In the genomic region with DNA sequence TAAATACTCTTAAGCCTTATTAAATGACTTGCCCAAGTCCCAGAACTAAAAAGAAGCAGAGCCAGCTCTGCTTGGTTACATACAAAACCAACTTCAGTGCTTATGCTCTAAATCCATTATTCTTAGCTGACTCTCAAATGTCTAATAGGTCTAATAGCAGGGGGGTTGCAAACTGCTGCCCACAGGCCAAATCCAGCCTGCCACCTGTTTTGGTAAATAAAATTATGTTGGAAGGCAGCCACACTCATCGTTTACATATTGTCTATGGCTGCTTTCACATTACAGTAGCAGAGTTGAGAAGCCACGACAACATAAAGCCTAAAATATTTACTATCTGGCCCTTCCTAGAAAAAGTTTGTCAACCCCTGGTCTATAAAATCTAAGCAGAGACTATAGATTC, we compare ENCODE assay signal across 14 cellular contexts.
A peak's percentile ranks its signal among the peaks of the same experiment; 100 is the strongest.
DNase-seq lines count a peak whose midpoint lies in the region; ATAC-seq, FAIRE-seq and TF ChIP-seq lines count a peak whose summit lies in the region.
"Had no signal": no experiment of that assay in that cellular context is flagged by ENCODE, and none has a peak within 500 bp of the region (broad histone marks: within the 10 kb centered on the region; RNA-seq: fewer than 3 reads in every experiment).

No MANE protein-coding gene starts in this region.

- H3K36me3 Mint-ChIP-seq in activated naive CD8-positive, alpha-beta T cell treated with anti-CD3 and anti-CD28 coated beads, Interleukin-2, amount 50 U/mL, for 24 hours (ENCODE audit: low read depth) = peaks cover 3% of the 10 kb centered on the region

- peak; percentile 49 for FAIRE-seq in GM18507 (lab: Jason Lieb, UNC)

- H3K9me3 Mint-ChIP-seq in activated naive CD8-positive, alpha-beta T cell treated with anti-CD3 and anti-CD28 coated beads, Interleukin-2, amount 50 U/mL, for 24 hours = no peaks in the 10 kb centered on the region
- H3K9me3 Mint-ChIP-seq: neural progenitor cell had no signal

- DNase-seq in NCI-H1092 treated with DMSO at 0.1 percent for 48 hours (lab: John Stamatoyannopoulos, UW) (peak; percentile 5), NCI-H1092 (lab: John Stamatoyannopoulos, UW) (no peak), GM18507 (ENCODE audit: extremely low spot score, insufficient read length, low read depth) (no peak), NCI-H1436 (lab: John Stamatoyannopoulos, UW) (no peak), inferior parietal cortex (ENCODE audit: extremely low spot score) (no peak)
- DNase-seq in activated naive CD8-positive, alpha-beta T cell treated with anti-CD3 and anti-CD28 coated beads, Interleukin-2, amount 50 U/mL, for 24 hours = no peak
- DNase-seq in activated effector memory CD4-positive, alpha-beta T cell treated with Interleukin-2 at 50 U/mL for 16 hours = no peak
- DNase-seq: GOT3, NCI-H226, Peyer's patch had no signal

- no peaks in the 10 kb centered on the region for H3K9me3 ChIP-seq in neutrophil
- H3K9me3 ChIP-seq: gastroesophageal sphincter, Peyer's patch, upper lobe of left lung had no signal

- peak overlapping the region; percentile 16 for H3K27ac ChIP-seq in neutrophil
- H3K27ac ChIP-seq: gastroesophageal sphincter, neural progenitor cell, Peyer's patch had no signal

- no peaks in the 10 kb centered on the region for H3K27me3 ChIP-seq in neutrophil
- H3K27me3 ChIP-seq: gastroesophageal sphincter, neural progenitor cell, Peyer's patch, upper lobe of left lung had no signal

- H3K4me1 ChIP-seq in neutrophil (ENCODE audit: control insufficient read depth in 1 of 2, insufficient read depth in 1 of 2, low read depth in 1 of 2, low read length in 1 of 2) = no peaks in the 10 kb centered on the region
- H3K4me1 ChIP-seq: Peyer's patch had no signal

- H3K36me3 ChIP-seq in neutrophil = no peaks in the 10 kb centered on the region
- H3K36me3 ChIP-seq: gastroesophageal sphincter, neural progenitor cell, Peyer's patch, upper lobe of left lung had no signal

- peak overlapping the region; percentile 13 for H3K4me3 Mint-ChIP-seq in activated naive CD8-positive, alpha-beta T cell treated with anti-CD3 and anti-CD28 coated beads, Interleukin-2, amount 50 U/mL, for 24 hours
- H3K4me3 Mint-ChIP-seq: neural progenitor cell had no signal

- ATAC-seq in activated naive CD8-positive, alpha-beta T cell treated with anti-CD3 and anti-CD28 coated beads, Interleukin-2, amount 50 U/mL, for 24 hours = no peak
- ATAC-seq: gastroesophageal sphincter had no signal

- no peaks in the 10 kb centered on the region for H3K27me3 Mint-ChIP-seq in activated naive CD8-positive, alpha-beta T cell treated with anti-CD3 and anti-CD28 coated beads, Interleukin-2, amount 50 U/mL, for 24 hours

- H3K4me3 ChIP-seq in neutrophil (ENCODE audit: low read depth in 1 of 2, low read length in 1 of 2) = no peak overlapping the region
- H3K4me3 ChIP-seq: gastroesophageal sphincter, neural progenitor cell, Peyer's patch, upper lobe of left lung had no signal

- peaks cover 18% of the 10 kb centered on the region for H3K4me1 Mint-ChIP-seq in activated naive CD8-positive, alpha-beta T cell treated with anti-CD3 and anti-CD28 coated beads, Interleukin-2, amount 50 U/mL, for 24 hours
- H3K4me1 Mint-ChIP-seq: neural progenitor cell had no signal

- no peak for TF ChIP-seq CTCF in neutrophil (IDR thresholded peaks at IDR 0.05)

- peak overlapping the region; percentile 52 for H3K27ac Mint-ChIP-seq in activated naive CD8-positive, alpha-beta T cell treated with anti-CD3 and anti-CD28 coated beads, Interleukin-2, amount 50 U/mL, for 24 hours
- H3K27ac Mint-ChIP-seq: neural progenitor cell had no signal
